ENCODE assay signal across 9 cellular contexts in the genomic region with DNA sequence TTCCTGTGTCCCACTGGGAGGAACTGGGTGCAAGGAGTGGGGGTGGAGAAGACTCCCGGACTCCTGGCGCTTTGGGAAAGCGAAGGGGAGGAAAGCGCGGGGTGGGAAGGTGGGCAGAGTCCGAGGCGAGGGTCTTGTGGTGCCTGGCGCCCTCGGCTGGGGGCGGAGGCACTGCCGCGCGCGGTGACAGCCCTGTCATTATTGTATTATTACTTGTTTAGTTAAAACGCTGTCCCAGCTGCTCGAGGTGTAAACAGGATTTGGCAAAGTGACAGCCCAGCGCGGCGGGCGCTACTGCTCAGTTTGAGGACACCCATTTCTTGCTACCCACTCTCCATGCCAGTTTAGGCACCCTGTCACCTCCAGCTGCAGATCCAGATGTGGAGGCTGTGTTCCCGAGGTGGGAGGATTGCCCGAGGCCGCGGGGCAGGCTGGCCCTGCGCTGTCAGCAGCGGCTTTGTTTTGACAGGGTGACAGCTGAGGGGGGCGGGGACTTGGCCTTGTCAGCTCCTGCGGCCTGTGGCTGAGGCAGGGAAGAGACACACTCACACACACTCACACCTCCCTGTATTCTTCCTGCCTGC. TPM values are rescaled to one million over a fixed set of nuclear protein-coding genes. Genes with fewer than 3 reads are reported as not detected.
A peak's percentile ranks its signal among the peaks of the same experiment; 100 is the strongest.
DNase-seq lines count a peak whose midpoint lies in the region; ATAC-seq and TF ChIP-seq lines count a peak whose summit lies in the region.
"Had no signal": no experiment of that assay in that cellular context is flagged by ENCODE, and none has a peak within 500 bp of the region (broad histone marks: within the 10 kb centered on the region; RNA-seq: fewer than 3 reads in every experiment).

No MANE protein-coding gene starts in this region.

- H3K4me2 ChIP-seq in neural cell (ENCODE audit: low read length), result peak overlapping the region; percentile 70

- WGBS in stomach, 5 donors, result 0 to 1% (median 0%) methylated on average over 17 to 28 of the region's 28 CpGs

- peak overlapping the region; percentile 67 for H3K9ac ChIP-seq in neural cell (ENCODE audit: low read length)

- H3K27ac ChIP-seq in neural cell (ENCODE audit: low read length) (peak overlapping the region; percentile 64), stomach (peak overlapping the region; percentile 97 to 99 (median 98))

- no peaks in the 10 kb centered on the region for H3F3A ChIP-seq in neural cell (ENCODE audit: insufficient read depth, low read length, poor library complexity, severe bottlenecking)

- peak; percentile 13 for TF ChIP-seq RAD21 in neural cell (conservative IDR thresholded peaks at IDR 0.05)

- H3K27me3 ChIP-seq in neural cell (ENCODE audit: insufficient read depth, low read depth, low read length), result no peaks in the 10 kb centered on the region
- no peaks in the 10 kb centered on the region for H3K27me3 ChIP-seq in stomach

- peaks cover 17% of the 10 kb centered on the region for H3K79me2 ChIP-seq in neural cell (replicated peaks; ENCODE audit: insufficient read depth, low read length)

- no peaks in the 10 kb centered on the region for H3K36me3 ChIP-seq in neural cell (ENCODE audit: insufficient read depth, low read length)
- H3K36me3 ChIP-seq in stomach, result no peaks in the 10 kb centered on the region

- no peak for TF ChIP-seq CTCF in fibroblast of villous mesenchyme (IDR thresholded peaks at IDR 0.05; ENCODE audit: insufficient read depth, low read depth, low read length)
- no peak for TF ChIP-seq CTCF in neural cell (IDR thresholded peaks at IDR 0.05; ENCODE audit: poor library complexity, severe bottlenecking)
- no peak for TF ChIP-seq CTCF in stomach (IDR thresholded peaks at IDR 0.05)

- no peaks in the 10 kb centered on the region for H3K9me2 ChIP-seq in neural cell (ENCODE audit: insufficient read depth, low read length)

- peak overlapping the region; percentile 70 for H3K4me3 ChIP-seq in fibroblast of villous mesenchyme (ENCODE audit: low read depth, low read length)
- H3K4me3 ChIP-seq in neural cell (ENCODE audit: low read length), result peak overlapping the region; percentile 88
- H3K4me3 ChIP-seq in stomach, result peak overlapping the region; percentile 75 to 95 (median 78)

- H3K9me3 ChIP-seq in neural cell (ENCODE audit: low read length) (no peaks in the 10 kb centered on the region), stomach (no peaks in the 10 kb centered on the region)

- no peaks in the 10 kb centered on the region for H4K20me1 ChIP-seq in neural cell (ENCODE audit: insufficient read depth)

- peaks cover 43 to 63% (median 51%) of the 10 kb centered on the region in 4 donors for H3K4me1 ChIP-seq in stomach

- DNase-seq in COLO668 (lab: John Stamatoyannopoulos, UW; ENCODE audit: unreplicated experiment) (peak; percentile 73), HT-29 (ENCODE audit: low spot score) (peak; percentile 41), RKO (ENCODE audit: low spot score) (peak; percentile 87), fibroblast of villous mesenchyme (ENCODE audit: low read depth) (peak; percentile 49), stomach (peak; percentile 87)
- DNase-seq in activated effector memory CD4-positive, alpha-beta T cell treated with anti-CD3 and anti-CD28 coated beads, Interleukin-2, amount 50 U/mL, for 16 hours, result peak; percentile 92

- no peak for TF ChIP-seq POLR2A in stomach (IDR thresholded peaks at IDR 0.05)

- ATAC-seq in GM21360 (IDR thresholded peaks at IDR 0.05; ENCODE audit: unreplicated experiment), result peak; percentile 38

- intact Hi-C loops in stomach (cut with DNase I; ENCODE audit: low total_unique reads), result no loop called here

- peak overlapping the region; percentile 43 for H2AFZ ChIP-seq in neural cell (ENCODE audit: low read depth, low read length)

- TF ChIP-seq EP300 in neural cell (conservative IDR thresholded peaks at IDR 0.05; ENCODE audit: poor library complexity, severe bottlenecking) (peak; percentile 73), stomach (IDR thresholded peaks at IDR 0.05) (no peak)

TF ChIP-seq in neural cell, 6 proteins besides CTCF, POLR2A, EP300 and RAD21:
- TF ChIP-seq POLR2AphosphoS5 (IDR thresholded peaks at IDR 0.05) (peak; percentile 71), SMC3 (conservative IDR thresholded peaks at IDR 0.05; ENCODE audit: poor library complexity) (no peak)

RNA-seq across cellular contexts. Expression of gene KAT2B, which starts 1.0 kb away (rescaled TPM):
- total RNA-seq in HT-29 (2014; rRNA removed; shearing (Covaris generic)), result 1.5 and 1.7 TPM in 2 replicates
- total RNA-seq in fibroblast of villous mesenchyme, result 9.7 and 12.5 TPM in 2 replicates
- polyA plus RNA-seq in neural cell, result 14.2 and 15.6 TPM in 2 replicates
- polyA minus RNA-seq in neural cell, result 16.8 and 17.6 TPM in 2 replicates
- total RNA-seq in stomach, result 100 to 1,000 TPM in 1 of 5 donors, 10 to 100 TPM in 3, 1 to 10 TPM in 1; 3.8 to 208 (median 34.1) TPM
- 10 to 100 TPM; 10.3 to 16.9 (median 16.8) TPM for polyA plus RNA-seq in stomach

RNA-seq across cellular contexts. Expression of gene PP2D1, which starts 29.2 kb away (rescaled TPM):
- total RNA-seq in HT-29 (2014; rRNA removed; shearing (Covaris generic)), result not detected in 2 replicates
- total RNA-seq in fibroblast of villous mesenchyme (not detected in 2 replicates), stomach (not detected)
- polyA plus RNA-seq in neural cell (not detected in 2 replicates), stomach (not detected)
- polyA minus RNA-seq in neural cell, result not detected in 2 replicates
- total RNA-seq: glomerular endothelial cell had no signal

Comparison
In these comparisons a context has a peak if more than half of its experiments do, and no peak if none do; other contexts are left out.
1. Peak in every context shown above with its lines: DNase-seq, ATAC-seq, H3K4me3 ChIP-seq and H3K27ac ChIP-seq.
2. DNase-seq: peak in every context shown above with its lines; median percentile 92 in activated effector memory CD4-positive, alpha-beta T cell treated with anti-CD3 and anti-CD28 coated beads, Interleukin-2, amount 50 U/mL, for 16 hours; 87 in RKO; 87 in stomach; 73 in COLO668; 49 in fibroblast of villous mesenchyme; 41 in HT-29.